ENCODE assay signal across 1 cellular context in genomic region chr7:149130572-149131198, GRCh38.
TF ChIP-seq lines count a peak whose summit lies in the region.

No MANE protein-coding gene starts in this region.

TF ChIP-seq in K562, 482 proteins besides CTCF, POLR2A, EP300 and RAD21 (continues in another document):
- TF ChIP-seq E4F1 (CRISPR knock-in tag; IDR thresholded peaks at IDR 0.05; ENCODE audit: borderline replicate concordance) (no peak), MEF2D (tag; conservative IDR thresholded peaks at IDR 0.05; ENCODE audit: low read depth) (no peak), ZNF197 (CRISPR knock-in tag; IDR thresholded peaks at IDR 0.05; ENCODE audit: low read depth) (no peak), ZNF586 (CRISPR knock-in tag; conservative IDR thresholded peaks at IDR 0.05) (no peak), NCOA2 (IDR thresholded peaks at IDR 0.05; ENCODE audit: partially characterized antibody in 2 of 2) (no peak), MAFK (IDR thresholded peaks at IDR 0.05; ENCODE audit: low read length) (no peak), CBFA2T3 (IDR thresholded peaks at IDR 0.05) (no peak), BRD4 (IDR thresholded peaks at IDR 0.05) (no peak), CHCHD3 (CRISPR knock-in tag; IDR thresholded peaks at IDR 0.05) (no peak), PHB2 (IDR thresholded peaks at IDR 0.05; ENCODE audit: low read depth) (no peak), LCOR (CRISPR knock-in tag; IDR thresholded peaks at IDR 0.05) (no peak), MBD2 (IDR thresholded peaks at IDR 0.05; ENCODE audit: borderline replicate concordance, low read depth) (no peak), ZNF316 (IDR thresholded peaks at IDR 0.05) (no peak), THRA (IDR thresholded peaks at IDR 0.05) (no peak), ZNF217 (CRISPR knock-in tag; IDR thresholded peaks at IDR 0.05) (no peak), ZNF830 (CRISPR knock-in tag; IDR thresholded peaks at IDR 0.05) (no peak), CC2D1A (IDR thresholded peaks at IDR 0.05) (no peak), SAFB (IDR thresholded peaks at IDR 0.05; ENCODE audit: borderline replicate concordance, low read depth, low read length) (no peak), ZNF609 (CRISPR knock-in tag; IDR thresholded peaks at IDR 0.05; ENCODE audit: borderline replicate concordance) (no peak), STAG1 (CRISPR knock-in tag; IDR thresholded peaks at IDR 0.05; ENCODE audit: borderline replicate concordance) (no peak), ZNF347 (CRISPR knock-in tag; IDR thresholded peaks at IDR 0.05; ENCODE audit: low read depth) (no peak), RBFOX2 (IDR thresholded peaks at IDR 0.05; ENCODE audit: low read depth, low read length) (no peak), XRCC4 (IDR thresholded peaks at IDR 0.05; ENCODE audit: extremely low read depth, insufficient read depth, insufficient read length) (no peak), THAP7 (CRISPR knock-in tag; IDR thresholded peaks at IDR 0.05) (no peak), PHB (CRISPR knock-in tag; IDR thresholded peaks at IDR 0.05) (no peak), ZNF174 (CRISPR knock-in tag; IDR thresholded peaks at IDR 0.05) (no peak), FOXP4 (CRISPR knock-in tag; IDR thresholded peaks at IDR 0.05; ENCODE audit: borderline replicate concordance) (no peak), MCM2 (IDR thresholded peaks at IDR 0.05; ENCODE audit: low read depth) (no peak), KDM2B (CRISPR knock-in tag; IDR thresholded peaks at IDR 0.05) (no peak), CHD1 (IDR thresholded peaks at IDR 0.05; ENCODE audit: low read length) (no peak), ZNF282 (CRISPR knock-in tag; IDR thresholded peaks at IDR 0.05) (no peak), ADNP (tag; IDR thresholded peaks at IDR 0.05) (no peak), NFE2 (IDR thresholded peaks at IDR 0.05; ENCODE audit: low read depth) (no peak), POLR2AphosphoS2 (IDR thresholded peaks at IDR 0.05; ENCODE audit: low read length) (no peak), TARDBP (IDR thresholded peaks at IDR 0.05) (no peak), MEIS2 (IDR thresholded peaks at IDR 0.05; ENCODE audit: partially characterized antibody) (no peak), ELK3 (CRISPR knock-in tag; IDR thresholded peaks at IDR 0.05) (no peak), TRIM24 (IDR thresholded peaks at IDR 0.05) (peak; percentile 54 to 63; a peak in 2 of 4 replicates), PHF8 (IDR thresholded peaks at IDR 0.05; ENCODE audit: borderline replicate concordance, low read length) (no peak), E2F3 (CRISPR knock-in tag; IDR thresholded peaks at IDR 0.05) (no peak), SMAD3 (CRISPR knock-in tag; conservative IDR thresholded peaks at IDR 0.05) (no peak), ZNF589 (CRISPR knock-in tag; IDR thresholded peaks at IDR 0.05; ENCODE audit: low read depth) (no peak), ZNF280A (IDR thresholded peaks at IDR 0.05; ENCODE audit: low read depth, partially characterized antibody) (peak; percentile 67), ZNF184 (CRISPR knock-in tag; IDR thresholded peaks at IDR 0.05) (no peak), ZNF384 (IDR thresholded peaks at IDR 0.05; ENCODE audit: low read depth, low read length) (no peak), BRCA1 (IDR thresholded peaks at IDR 0.05) (no peak), BRCA1 (CRISPR knock-in tag; IDR thresholded peaks at IDR 0.05) (no peak), CGGBP1 (CRISPR knock-in tag; IDR thresholded peaks at IDR 0.05) (no peak), HNRNPK (IDR thresholded peaks at IDR 0.05; ENCODE audit: low read depth, low read length, poor library complexity, severe bottlenecking) (no peak), ZBTB26 (CRISPR knock-in tag; IDR thresholded peaks at IDR 0.05) (no peak), ZNF507 (tag; conservative IDR thresholded peaks at IDR 0.05) (0 out of 2 replicates have a peak, but pooled peaks have one; percentile 25), PRMT5 (CRISPR knock-in tag; IDR thresholded peaks at IDR 0.05) (no peak), NELFE (IDR thresholded peaks at IDR 0.05; ENCODE audit: insufficient read depth, insufficient read length) (no peak), TRIM28 (IDR thresholded peaks at IDR 0.05) (peak; percentile 91; the same call in 1 of the 2 replicates), NEUROD1 (IDR thresholded peaks at IDR 0.05; ENCODE audit: borderline replicate concordance, low read depth, low read length, partially characterized antibody) (no peak), SP1 (CRISPR knock-in tag; IDR thresholded peaks at IDR 0.05) (no peak), HEY1 (CRISPR knock-in tag; IDR thresholded peaks at IDR 0.05; ENCODE audit: borderline replicate concordance) (no peak), SMAD4 (CRISPR knock-in tag; conservative IDR thresholded peaks at IDR 0.05) (no peak), CCAR2 (IDR thresholded peaks at IDR 0.05; ENCODE audit: low read depth, low read length) (no peak), CREB1 (IDR thresholded peaks at IDR 0.05) (no peak), CREB1 (CRISPR knock-in tag; IDR thresholded peaks at IDR 0.05) (no peak), ATF7 (IDR thresholded peaks at IDR 0.05) (no peak), MXI1 (IDR thresholded peaks at IDR 0.05; ENCODE audit: low read depth, low read length) (no peak)
